In the genomic region with DNA sequence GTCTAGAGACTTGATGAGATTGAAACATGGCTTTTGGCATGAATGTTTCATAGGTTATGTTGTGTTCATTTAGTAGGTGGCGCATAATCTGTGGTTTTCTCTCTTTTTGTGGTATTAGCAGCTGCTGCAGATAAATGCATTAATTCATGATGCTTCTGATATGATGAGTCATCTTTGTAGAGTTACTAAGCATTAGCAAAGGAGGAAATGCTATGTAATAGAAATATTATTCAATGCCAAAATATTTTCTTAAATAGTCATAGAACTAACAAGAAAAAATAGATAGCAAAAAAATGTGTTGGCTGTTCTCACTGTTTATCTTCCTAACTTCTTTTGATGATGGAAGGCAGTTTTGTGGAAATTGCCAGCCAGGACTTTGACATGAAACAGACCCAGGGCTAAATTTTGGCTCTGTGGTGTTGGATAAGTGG, we compare ENCODE assay signal across 10 cellular contexts. TPM values are rescaled to one million over a fixed set of nuclear protein-coding genes. Genes with fewer than 3 reads are reported as not detected.
DNase-seq lines count a peak whose midpoint lies in the region; ATAC-seq and TF ChIP-seq lines count a peak whose summit lies in the region.
"Had no signal": no experiment of that assay in that cellular context is flagged by ENCODE, and none has a peak within 500 bp of the region (broad histone marks: within the 10 kb centered on the region; RNA-seq: fewer than 3 reads in every experiment).

No MANE protein-coding gene starts in this region.

- intact Hi-C loops in HCT116 (cut with micrococcal nuclease): loop anchor here (5.0 kb wide), 1 partner anchor 322 kb away; no protein-coding TSS in a partner anchor
- intact Hi-C loops in left lung (cut with DNase I): no loop called here

- H3K27me3 ChIP-seq in HCT116 (ENCODE audit: insufficient read depth, low read length): no peaks in the 10 kb centered on the region
- no peaks in the 10 kb centered on the region for H3K27me3 ChIP-seq in kidney epithelial cell (ENCODE audit: control insufficient read depth, insufficient read depth, low read length)
- H3K27me3 ChIP-seq in left lung: no peaks in the 10 kb centered on the region

- no peak overlapping the region for H3K9ac ChIP-seq in HCT116 (ENCODE audit: low read length)

- POLR2A ChIA-PET in HCT116 (lab: Charles Lee): no interaction called here

- 0 out of 2 replicates have a peak overlapping the region, but pooled peaks have one; percentile 9 for H3K4me2 ChIP-seq in HCT116 (ENCODE audit: low read length)

- DNase-seq in A172 (ENCODE audit: low spot score) (peak; percentile 61), HCT116 (ENCODE audit: low read depth, low spot score) (no peak), kidney epithelial cell (ENCODE audit: low read depth) (peak; percentile 4), left lung (no peak), NCI-H146 treated with DMSO at 0.1 percent for 48 hours (lab: John Stamatoyannopoulos, UW; ENCODE audit: unreplicated experiment) (no peak)
- no peak for DNase-seq in activated naive CD8-positive, alpha-beta T cell treated with anti-CD3 and anti-CD28 coated beads for 36 hours
- DNase-seq in stimulated activated CD4-positive, alpha-beta T cell treated with anti-CD3 and anti-CD28 coated beads, Interleukin-15, amount 100 ng/mL, for 24 hours: no peak
- DNase-seq: NCI-H1417 treated with DMSO at 0.1 percent for 48 hours had no signal

- peak overlapping the region; percentile 80 for H3K27ac Mint-ChIP-seq in activated naive CD8-positive, alpha-beta T cell treated with anti-CD3 and anti-CD28 coated beads for 36 hours
- H3K27ac Mint-ChIP-seq: dendritic cell treated with granulocyte-macrophage colony-stimulating factor and Interleukin-4, amounts not matched to agents 40 ng/mL and 50 ng/mL, for 4 days had no signal

- H3K9me2 ChIP-seq in HCT116 (ENCODE audit: insufficient read depth): no peaks in the 10 kb centered on the region

- ATAC-seq in HCT116: no peak
- no peak for ATAC-seq in GM18511 (IDR thresholded peaks at IDR 0.05; ENCODE audit: unreplicated experiment)
- no peak for ATAC-seq in left lung

- no peak for TF ChIP-seq RAD21 in HCT116 (IDR thresholded peaks at IDR 0.05; ENCODE audit: low read depth)

- peaks cover 39% of the 10 kb centered on the region for H3K36me3 Mint-ChIP-seq in activated naive CD8-positive, alpha-beta T cell treated with anti-CD3 and anti-CD28 coated beads for 36 hours

- H3K27ac ChIP-seq in HCT116 (ENCODE audit: low read depth, low read length) (no peak overlapping the region), left lung (peak overlapping the region in 1 of 2 donors; percentile 3)

- H3K4me3 ChIP-seq in HCT116 (replicated peaks in 1 of 2; ENCODE audit: low read depth in 1 of 2, low read length in 2 of 2): no peak overlapping the region
- no peak overlapping the region for H3K4me3 ChIP-seq in kidney epithelial cell (ENCODE audit: low read depth, low read length)
- no peak overlapping the region for H3K4me3 ChIP-seq in left lung

- H3K9me3 ChIP-seq in HCT116 (ENCODE audit: control insufficient read depth in 1 of 2, insufficient read depth in 1 of 2, low read depth in 1 of 2, low read length in 2 of 2) (no peaks in the 10 kb centered on the region), left lung (no peaks in the 10 kb centered on the region)

- H3K79me2 ChIP-seq in HCT116 (ENCODE audit: insufficient read depth, low read length): peaks cover 37% of the 10 kb centered on the region

- H3K9me3 Mint-ChIP-seq in activated naive CD8-positive, alpha-beta T cell treated with anti-CD3 and anti-CD28 coated beads for 36 hours: peaks cover 3% of the 10 kb centered on the region
- H3K9me3 Mint-ChIP-seq: dendritic cell treated with granulocyte-macrophage colony-stimulating factor and Interleukin-4, amounts not matched to agents 40 ng/mL and 50 ng/mL, for 4 days had no signal

- H3K4me1 ChIP-seq in HCT116 (ENCODE audit: control insufficient read depth in 1 of 2, insufficient read depth in 2 of 2, low read length in 2 of 2) (peaks cover 5 to 19% of the 10 kb centered on the region in 2 experiments), left lung (peaks cover 0 to 20% of the 10 kb centered on the region in 2 donors)

- H2AFZ ChIP-seq in HCT116 (ENCODE audit: low read depth, low read length, poor library complexity, severe bottlenecking): no peak overlapping the region

- peaks cover 18% of the 10 kb centered on the region for H3K4me1 Mint-ChIP-seq in activated naive CD8-positive, alpha-beta T cell treated with anti-CD3 and anti-CD28 coated beads for 36 hours

- TF ChIP-seq CTCF in HCT116 (IDR thresholded peaks at IDR 0.05 in 2 of 3, conservative IDR thresholded peaks at IDR 0.05 in 1 of 3; ENCODE audit: borderline replicate concordance in 1 of 3, insufficient read depth in 1 of 3, low read depth in 2 of 3, low read length in 2 of 3) (no peak), kidney epithelial cell (IDR thresholded peaks at IDR 0.05; ENCODE audit: insufficient read depth, low read length, poor library complexity, severe bottlenecking) (no peak), left lung (IDR thresholded peaks at IDR 0.05) (no peak)

- CTCF ChIA-PET in HCT116 (lab: Charles Lee): no interaction called here

- no TSS peak for BruUV-seq in HCT116 (replicated peaks; lab: Mats Ljungman, UMichigan)

- H3K4me3 Mint-ChIP-seq in activated naive CD8-positive, alpha-beta T cell treated with anti-CD3 and anti-CD28 coated beads for 36 hours: peak overlapping the region; percentile 75

- H4K20me1 ChIP-seq in HCT116 (ENCODE audit: insufficient read depth): no peaks in the 10 kb centered on the region

- RAD21 ChIA-PET in HCT116 (lab: Charles Lee; ENCODE audit: low non-redundant PET in 1 of 2, low total read pairs in 2 of 2, uncharacterized antibody in 2 of 2, unreplicated experiment in 2 of 2): no interaction called here

- no peaks in the 10 kb centered on the region for H3K36me3 ChIP-seq in HCT116 (ENCODE audit: control insufficient read depth in 1 of 2, insufficient read depth in 2 of 2, low read length in 2 of 2)
- H3K36me3 ChIP-seq in kidney epithelial cell (ENCODE audit: control insufficient read depth, insufficient read depth, low read length): no peaks in the 10 kb centered on the region
- H3K36me3 ChIP-seq in left lung: no peaks in the 10 kb centered on the region

- no peak for TF ChIP-seq POLR2A in HCT116 (IDR thresholded peaks at IDR 0.05; ENCODE audit: borderline replicate concordance, extremely low read depth, insufficient read depth, insufficient read length)

- no peaks in the 10 kb centered on the region for H3K27me3 Mint-ChIP-seq in activated naive CD8-positive, alpha-beta T cell treated with anti-CD3 and anti-CD28 coated beads for 36 hours
- H3K27me3 Mint-ChIP-seq: dendritic cell treated with granulocyte-macrophage colony-stimulating factor and Interleukin-4, amounts not matched to agents 40 ng/mL and 50 ng/mL, for 4 days had no signal

TF ChIP-seq in HCT116, 20 proteins besides CTCF, POLR2A, EP300 and RAD21:
- no peak for TF ChIP-seq CEBPB (IDR thresholded peaks at IDR 0.05; ENCODE audit: low read depth)
- TF ChIP-seq FOSL1 (IDR thresholded peaks at IDR 0.05; ENCODE audit: low read depth): peak; percentile 20; the same call in 1 of the 2 replicates
- TF ChIP-seq, protein P1, sequence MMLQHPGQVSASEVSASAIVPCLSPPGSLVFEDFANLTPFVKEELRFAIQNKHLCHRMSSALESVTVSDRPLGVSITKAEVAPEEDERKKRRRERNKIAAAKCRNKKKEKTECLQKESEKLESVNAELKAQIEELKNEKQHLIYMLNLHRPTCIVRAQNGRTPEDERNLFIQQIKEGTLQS (IDR thresholded peaks at IDR 0.05): no peak
- no peak for TF ChIP-seq ZFX (IDR thresholded peaks at IDR 0.05)
- TF ChIP-seq SIN3A (IDR thresholded peaks at IDR 0.05; ENCODE audit: low read depth): no peak

RNA-seq across cellular contexts. Expression of a gene that starts 3.6 kb away (rescaled TPM):
- total RNA-seq in A172 (2014; rRNA removed; shearing (Covaris generic)): 7.0 and 7.4 TPM in 2 replicates
- total RNA-seq in HCT116 (2021; ENCODE audit: unreplicated experiment): 7.2 TPM
- polyA plus RNA-seq in HCT116 (2012): 3.5 and 3.6 TPM in 2 replicates
- 1 to 10 TPM; 6.3 to 6.8 TPM for total RNA-seq in activated naive CD8-positive, alpha-beta T cell treated with anti-CD3 and anti-CD28 coated beads for 36 hours
- total RNA-seq in kidney epithelial cell: 9.4 and 10.7 TPM in 2 replicates
- 1 to 10 TPM; 6.3 to 8.6 TPM for total RNA-seq in left lung

Comparison
In these comparisons a context has a peak if more than half of its experiments do, and no peak if none do; other contexts are left out.
1. DNase-seq: peak in A172 (single experiment) and kidney epithelial cell (single experiment); none in HCT116 (single experiment), activated naive CD8-positive, alpha-beta T cell treated with anti-CD3 and anti-CD28 coated beads for 36 hours (single experiment), stimulated activated CD4-positive, alpha-beta T cell treated with anti-CD3 and anti-CD28 coated beads, Interleukin-15, amount 100 ng/mL, for 24 hours (single experiment), left lung (0 of 2) and NCI-H146 treated with DMSO at 0.1 percent for 48 hours (single experiment).